Comparison of ENCODE assay signal across 5 cellular contexts in genomic region chr2:1887106-1887505, GRCh38.
"Had no signal": no experiment of that assay in that cellular context is flagged by ENCODE, and none has a peak within 500 bp of the region (broad histone marks: within the 10 kb centered on the region; RNA-seq: fewer than 3 reads in every experiment).

No MANE protein-coding gene starts in this region.

- H3K4me3 ChIP-seq: GM23248, GM23338, HAP-1 had no signal

- H3K4me1 ChIP-seq: HAP-1 had no signal

- H3K36me3 ChIP-seq: HAP-1 had no signal

- H3K27ac ChIP-seq: GM23248 had no signal

- H3K4me2 ChIP-seq: GM23338 had no signal

- H3K9me3 ChIP-seq: HAP-1 had no signal

- H2AFZ ChIP-seq: GM23248 had no signal

- DNase-seq: GOT3, HCEC 1CT had no signal

- H3K9ac ChIP-seq: GM23248 had no signal
